In genomic region chr2:191815010-191815409, GRCh38 we compare ENCODE assay signal across 36 cellular contexts. TPM values are rescaled to one million over a fixed set of nuclear protein-coding genes. Genes with fewer than 3 reads are reported as not detected.
"Had no signal": no experiment of that assay in that cellular context is flagged by ENCODE, and none has a peak within 500 bp of the region (broad histone marks: within the 10 kb centered on the region; RNA-seq: fewer than 3 reads in every experiment).

No MANE protein-coding gene starts in this region.

- H3K9me3 ChIP-seq: adrenal gland, ascending aorta, body of pancreas, breast epithelium had no signal

- H3K4me3 ChIP-seq: adrenal gland, ascending aorta, body of pancreas, breast epithelium, cardiac muscle cell had no signal

- FAIRE-seq: astrocyte, bronchial epithelial cell had no signal

- H3K27ac ChIP-seq: adrenal gland, ascending aorta, body of pancreas, brain microvascular endothelial cell, breast epithelium, cardiac muscle cell had no signal

- H3K4me1 ChIP-seq: adrenal gland, ascending aorta, body of pancreas, breast epithelium had no signal

- ATAC-seq: activated naive CD4-positive, alpha-beta T cell treated with anti-CD3 and anti-CD28 coated beads, Interleukin-2, amount 50 U/mL, for 72 hours; activated naive CD8-positive, alpha-beta T cell treated with anti-CD3 and anti-CD28 coated beads, Interleukin-2, amount 50 U/mL, for 24 hours; activated T-cell treated with anti-CD3 and anti-CD28 coated beads, Interleukin-2, amount 50 U/mL, for 4 hours; activated T-cell treated with anti-CD3 and anti-CD28 coated beads, Interleukin-2, amount 50 U/mL, for 72 hours; activated T-helper 17 cell treated with anti-CD3 and anti-CD28 coated beads, Interleukin-2, amount 50 U/mL, for 72 hours; body of pancreas had no signal

- H3K27me3 ChIP-seq: adrenal gland, ascending aorta, body of pancreas, brain microvascular endothelial cell, breast epithelium, cardiac muscle cell had no signal

- H3K36me3 ChIP-seq: adrenal gland, ascending aorta, brain microvascular endothelial cell, breast epithelium, cardiac muscle cell had no signal

- DNase-seq: activated effector memory CD4-positive, alpha-beta T cell treated with anti-CD3 and anti-CD28 coated beads, Interleukin-2, amount 50 U/mL, for 16 hours; activated effector memory CD4-positive, alpha-beta T cell treated with Interleukin-2 at 50 U/mL for 16 hours; activated gamma-delta T cell; activated gamma-delta T cell treated with Interleukin-2 at 50 U/mL for 16 hours; activated naive CD4-positive, alpha-beta T cell; activated naive CD4-positive, alpha-beta T cell treated with anti-CD3 and anti-CD28 coated beads for 36 hours; activated naive CD4-positive, alpha-beta T cell treated with anti-CD3 and anti-CD28 coated beads, Interleukin-2, amount 10 ng/mL, durations not matched to agents 7 days and 5 days; activated naive CD4-positive, alpha-beta T cell treated with anti-CD3 and anti-CD28 coated beads, Interleukin-2, amount 50 U/mL, for 16 hours; activated naive CD4-positive, alpha-beta T cell treated with Interleukin-2 at 50 U/mL for 16 hours; activated naive CD8-positive, alpha-beta T cell treated with anti-CD3 and anti-CD28 coated beads for 36 hours; activated naive CD8-positive, alpha-beta T cell treated with anti-CD3 and anti-CD28 coated beads, Interleukin-2, amount 10 ng/mL, durations not matched to agents 7 days and 5 days; activated naive CD8-positive, alpha-beta T cell treated with anti-CD3 and anti-CD28 coated beads, Interleukin-2, amount 50 U/mL, for 24 hours; activated T-cell treated with anti-CD3 and anti-CD28 coated beads, Interleukin-2, amount 50 U/mL, for 1 hour; activated T-cell treated with anti-CD3 and anti-CD28 coated beads, Interleukin-2, amount 50 U/mL, for 24 hours; activated T-cell treated with anti-CD3 and anti-CD28 coated beads, Interleukin-2, amount 50 U/mL, for 4 hours; activated T-cell treated with anti-CD3 and anti-CD28 coated beads, Interleukin-2, amount 50 U/mL, for 48 hours; activated T-cell treated with anti-CD3 and anti-CD28 coated beads, Interleukin-2, amount 50 U/mL, for 72 hours; adrenal gland; amniotic stem cell; amygdala; anterior cingulate cortex; aorta; body of pancreas; brain microvascular endothelial cell; caudate nucleus; central memory CD4-positive, alpha-beta T cell; cerebellar nuclear complex had no signal

RNA-seq across cellular contexts. Expression of gene CAVIN2, which starts 31.9 kb away (rescaled TPM):
- total RNA-seq: activated naive CD4-positive, alpha-beta T cell treated with anti-CD3 and anti-CD28 coated beads for 36 hours; activated naive CD4-positive, alpha-beta T cell treated with anti-CD3 and anti-CD28 coated beads, Interleukin-2, amount 50 U/mL, for 72 hours; activated naive CD8-positive, alpha-beta T cell treated with anti-CD3 and anti-CD28 coated beads for 36 hours; activated naive CD8-positive, alpha-beta T cell treated with anti-CD3 and anti-CD28 coated beads, Interleukin-2, amount 10 ng/mL, durations not matched to agents 7 days and 5 days; activated T-cell treated with anti-CD3 and anti-CD28 coated beads, Interleukin-2, amount 50 U/mL, for 72 hours; activated T-helper 1 cell treated with anti-CD3 and anti-CD28 coated beads, Interleukin-12 subunit alpha, Interleukin-12 subunit beta, Interleukin-2, Interleukin-4 antibody, amounts not matched to agents 30 ng/mL and 10 ng/mL and 1 ng/mL, durations not matched to agents 14 hours and 24 hours and 36 hours; activated T-helper 2 cell treated with anti-CD3 and anti-CD28 coated beads, Interferon-gamma antibody, Interleukin-2, Interleukin-4, amounts not matched to agents 10 μg/mL and 5 μg/mL and 100 μg/mL, durations not matched to agents 14 hours and 24 hours and 36 hours had no signal
